In genomic region chr11:125358254-125358840, GRCh38 we compare ENCODE assay signal across 31 cellular contexts.
A peak's percentile ranks its signal among the peaks of the same experiment; 100 is the strongest.
DNase-seq lines count a peak whose midpoint lies in the region; ATAC-seq, FAIRE-seq and TF ChIP-seq lines count a peak whose summit lies in the region.
"Had no signal": no experiment of that assay in that cellular context is flagged by ENCODE, and none has a peak within 500 bp of the region (broad histone marks: within the 10 kb centered on the region; RNA-seq: fewer than 3 reads in every experiment).

No MANE protein-coding gene starts in this region.

- H2BK5ac ChIP-seq in H1 (ENCODE audit: low read depth, low read length) = no peak overlapping the region
- no peak overlapping the region for H2BK5ac ChIP-seq in mesenchymal stem cell (ENCODE audit: low read depth, low read length, poor library complexity, severe bottlenecking)

- H3K4me3 ChIP-seq in NB4 (ENCODE audit: low read depth, low read length) = no peak overlapping the region
- H3K4me3 ChIP-seq in H1 (ENCODE audit: extremely low read depth in 1 of 4, insufficient read depth in 2 of 4, low read depth in 3 of 4, low read length in 4 of 4) = no peak overlapping the region
- H3K4me3 ChIP-seq in mesenchymal stem cell (ENCODE audit: insufficient read depth in 1 of 2, low read depth in 1 of 2, low read length in 2 of 2) = no peak overlapping the region
- H3K4me3 ChIP-seq in aorta (ENCODE audit: low read length in 2 of 2) = no peak overlapping the region
- H3K4me3 ChIP-seq: skin epidermis, testis, vagina had no signal

- H3K79me1 ChIP-seq in H1 (ENCODE audit: low read depth, low read length) (no peaks in the 10 kb centered on the region), mesenchymal stem cell (replicated peaks; ENCODE audit: low read length, poor library complexity, severe bottlenecking) (peaks cover 21% of the 10 kb centered on the region)

- H2BK20ac ChIP-seq in H1 (ENCODE audit: low read length) = no peak overlapping the region

- 81% methylated on average over 5 of the region's 6 CpGs; no CpG with 5 or more reads in 1 of the 2 experiments for WGBS in H1 (ENCODE audit: extremely low coverage in 1 of 2, insufficient coverage in 1 of 2, insufficient read length in 1 of 2, insufficient replicate concordance in 2 of 2, low coverage in 1 of 2, low lambda C conversion rate in 2 of 2, missing lambda C conversion rate in 1 of 2), 2 experiments
- 50% methylated on average over 5 of the region's 6 CpGs for WGBS in mesenchymal stem cell
- 84 to 87% methylated on average over 6 of the region's 6 CpGs for WGBS in aorta, 2 donors

- CTCF ChIA-PET in H1 (lab: Charles Lee; ENCODE audit: partially characterized antibody) = interaction anchor here (0.8 to 25.6 kb wide), 15 partner anchors 8 to 276 kb away, joined by 3 to 486 read pairs (median 8); no protein-coding TSS in a partner anchor

- peak; percentile 46 for DNase-seq in Daoy (ENCODE audit: low read depth)
- DNase-seq in NB4 (ENCODE audit: low read depth) = peak; percentile 14
- no peak for DNase-seq in H1 (ENCODE audit: low read depth in 1 of 2, low spot score in 2 of 2)
- DNase-seq in mesenchymal stem cell = peak; percentile 64
- DNase-seq in aorta = no peak
- no peak for DNase-seq in chondrocyte (ENCODE audit: low spot score)
- DNase-seq in NCI-H1417 treated with DMSO at 0.1 percent for 48 hours (lab: John Stamatoyannopoulos, UW) = no peak
- DNase-seq: activated naive CD4-positive, alpha-beta T cell; activated T-cell treated with anti-CD3 and anti-CD28 coated beads, Interleukin-2, amount 50 U/mL, for 24 hours; amniotic stem cell; cerebellar nuclear complex; effector CD8-positive, alpha-beta T cell; KG1; NCI-H1048; NCI-H1930; NCI-H226; NCI-H748 treated with DMSO at 0.1 percent for 48 hours; Right ventricle myocardium superior; testis had no signal

- intact Hi-C loops in aorta (cut with DNase I) = no loop called here

- no peak for TF ChIP-seq CTCF in NB4 (IDR thresholded peaks at IDR 0.05; ENCODE audit: low read depth, low read length)
- TF ChIP-seq CTCF in H1 (IDR thresholded peaks at IDR 0.05; ENCODE audit: control extremely low read depth in 1 of 3, insufficient read depth in 1 of 3, low read depth in 1 of 3, low read length in 3 of 3) = no peak
- TF ChIP-seq CTCF in chondrocyte (IDR thresholded peaks at IDR 0.05) = no peak

- no peaks in the 10 kb centered on the region for H3K27me3 Mint-ChIP-seq in chondrocyte (ENCODE audit: low read depth)
- H3K27me3 Mint-ChIP-seq: activated T-cell treated with anti-CD3 and anti-CD28 coated beads, Interleukin-2, amount 50 U/mL, for 24 hours; natural killer cell treated with Interleukin-12 subunit alpha and Interleukin-12 subunit beta and Interleukin-15 and Interleukin-18, amount 100 ng/mL, for 72 hours had no signal

- H4K20me1 ChIP-seq in H1 (replicated peaks in 1 of 2; ENCODE audit: control insufficient read depth in 1 of 2, insufficient read depth in 2 of 2, low read length in 2 of 2) = no peaks in the 10 kb centered on the region

- no peak overlapping the region for H2AK5ac ChIP-seq in H1 (ENCODE audit: low read depth, low read length)
- no peak overlapping the region for H2AK5ac ChIP-seq in mesenchymal stem cell (ENCODE audit: low read length, severe bottlenecking)

- no peaks in the 10 kb centered on the region for H3K79me2 ChIP-seq in H1 (ENCODE audit: control insufficient read depth in 1 of 2, insufficient read depth in 2 of 2, low read length in 2 of 2)

- H3K4me3 Mint-ChIP-seq in chondrocyte (ENCODE audit: unreplicated experiment) = no peak overlapping the region
- H3K4me3 Mint-ChIP-seq: activated T-cell treated with anti-CD3 and anti-CD28 coated beads, Interleukin-2, amount 50 U/mL, for 24 hours; CD14-positive monocyte; mesothelial cell of epicardium; natural killer cell treated with Interleukin-12 subunit alpha and Interleukin-12 subunit beta and Interleukin-15 and Interleukin-18, amount 100 ng/mL, for 72 hours; stimulated activated memory B cell treated with anti-CD40 and anti-IgM and Interleukin-4, amounts not matched to agents 10 μg/mL and 1 μg/mL and 100 μg/mL, for 72 hours had no signal

- H4K5ac ChIP-seq in H1 (ENCODE audit: insufficient read length, low read depth, low read length) = no peak overlapping the region

- H3K27ac Mint-ChIP-seq in chondrocyte (ENCODE audit: unreplicated experiment) = no peak overlapping the region
- H3K27ac Mint-ChIP-seq: activated T-cell treated with anti-CD3 and anti-CD28 coated beads, Interleukin-2, amount 50 U/mL, for 24 hours; CD14-positive monocyte; mesothelial cell of epicardium; natural killer cell treated with Interleukin-12 subunit alpha and Interleukin-12 subunit beta and Interleukin-15 and Interleukin-18, amount 100 ng/mL, for 72 hours; stimulated activated memory B cell treated with anti-CD40 and anti-IgM and Interleukin-4, amounts not matched to agents 10 μg/mL and 1 μg/mL and 100 μg/mL, for 72 hours had no signal

- H3K9ac ChIP-seq in H1 (replicated peaks in 1 of 4; ENCODE audit: extremely low read depth in 1 of 4, low read depth in 3 of 4, low read length in 3 of 4) = no peak overlapping the region
- H3K9ac ChIP-seq in mesenchymal stem cell (ENCODE audit: low read length) = no peak overlapping the region

- POLR2A ChIA-PET in H1 (lab: Charles Lee; ENCODE audit: partially characterized antibody) = interaction anchor here (0.8 kb wide), 1 partner anchor 12 kb away, joined by 3 read pairs; no protein-coding TSS in a partner anchor

- TF ChIP-seq POLR2A in NB4 (IDR thresholded peaks at IDR 0.05; ENCODE audit: extremely low read depth, insufficient read length) (no peak), H1 (IDR thresholded peaks at IDR 0.05; ENCODE audit: control extremely low read depth in 1 of 2, low read depth in 2 of 2, low read length in 2 of 2) (no peak)

- TF ChIP-seq EP300 in H1 (IDR thresholded peaks at IDR 0.05; ENCODE audit: borderline replicate concordance in 1 of 2, low read depth in 2 of 2, low read length in 2 of 2) = no peak

- no peak overlapping the region for H3K18ac ChIP-seq in H1 (ENCODE audit: extremely low read depth, low read length)
- no peak overlapping the region for H3K18ac ChIP-seq in mesenchymal stem cell (ENCODE audit: low read depth in 1 of 2, low read length in 2 of 2)

- H3K23me2 ChIP-seq in H1 (ENCODE audit: low read depth, low read length) = no peaks in the 10 kb centered on the region

- H3K9me3 ChIP-seq in H1 (ENCODE audit: insufficient read depth in 2 of 2, low read depth in 1 of 2, low read length in 1 of 2) (no peaks in the 10 kb centered on the region), mesenchymal stem cell (ENCODE audit: control insufficient read depth, low read length) (no peaks in the 10 kb centered on the region), aorta (ENCODE audit: control insufficient read depth, low read length) (no peaks in the 10 kb centered on the region)
- H3K9me3 ChIP-seq: testis, vagina had no signal

- H3K23ac ChIP-seq in H1 (ENCODE audit: insufficient read length) (no peak overlapping the region), mesenchymal stem cell (ENCODE audit: low read length in 2 of 2) (no peak overlapping the region)

- H4K8ac ChIP-seq in H1 (ENCODE audit: extremely low read depth, insufficient read depth, low read length) (no peak overlapping the region), mesenchymal stem cell (ENCODE audit: low read length) (no peak overlapping the region)

- H3K9me3 Mint-ChIP-seq in chondrocyte (ENCODE audit: low read depth) = no peaks in the 10 kb centered on the region
- H3K9me3 Mint-ChIP-seq: activated T-cell treated with anti-CD3 and anti-CD28 coated beads, Interleukin-2, amount 50 U/mL, for 24 hours; CD14-positive monocyte; mesothelial cell of epicardium; natural killer cell treated with Interleukin-12 subunit alpha and Interleukin-12 subunit beta and Interleukin-15 and Interleukin-18, amount 100 ng/mL, for 72 hours; stimulated activated memory B cell treated with anti-CD40 and anti-IgM and Interleukin-4, amounts not matched to agents 10 μg/mL and 1 μg/mL and 100 μg/mL, for 72 hours had no signal

- H3K4me2 ChIP-seq in H1 (ENCODE audit: insufficient read depth in 1 of 2, low read depth in 2 of 2, low read length in 2 of 2) = no peak overlapping the region
- no peak overlapping the region for H3K4me2 ChIP-seq in mesenchymal stem cell (ENCODE audit: low read length, poor library complexity, severe bottlenecking)

- peaks cover 31% of the 10 kb centered on the region for H3K4me1 Mint-ChIP-seq in chondrocyte (ENCODE audit: low read depth)
- H3K4me1 Mint-ChIP-seq: stimulated activated memory B cell treated with anti-CD40 and anti-IgM and Interleukin-4, amounts not matched to agents 10 μg/mL and 1 μg/mL and 100 μg/mL, for 72 hours had no signal

- H3K27me3 ChIP-seq in H1 (replicated peaks in 1 of 4; ENCODE audit: control insufficient read depth in 3 of 4, extremely low read depth in 1 of 4, insufficient read depth in 3 of 4, low read length in 3 of 4) = no peaks in the 10 kb centered on the region
- peaks cover 0 to 21% of the 10 kb centered on the region in 2 experiments for H3K27me3 ChIP-seq in mesenchymal stem cell (ENCODE audit: control insufficient read depth in 1 of 2, insufficient read depth in 1 of 2, low read length in 2 of 2)
- H3K27me3 ChIP-seq in aorta (ENCODE audit: control insufficient read depth in 1 of 2, insufficient read depth in 2 of 2, low read length in 1 of 2) = no peaks in the 10 kb centered on the region
- H3K27me3 ChIP-seq: testis, vagina had no signal

- H3K27ac ChIP-seq in H1 (ENCODE audit: low read depth, low read length) (no peak overlapping the region), mesenchymal stem cell (ENCODE audit: low read length, poor library complexity, severe bottlenecking) (peak overlapping the region; percentile 4), aorta (ENCODE audit: low read depth in 1 of 2, low read length in 2 of 2) (no peak overlapping the region)
- H3K27ac ChIP-seq: skin epidermis, testis, vagina had no signal

- H2AFZ ChIP-seq in H1 (ENCODE audit: low read length) = no peak overlapping the region
- H2AFZ ChIP-seq in mesenchymal stem cell (ENCODE audit: low read depth, low read length) = no peak overlapping the region

- H3K14ac ChIP-seq in H1 (ENCODE audit: insufficient read length) (no peak overlapping the region), mesenchymal stem cell (ENCODE audit: low read length in 2 of 2) (no peak overlapping the region)

- H3K36me3 ChIP-seq in H1 (ENCODE audit: control insufficient read depth in 2 of 4, insufficient read depth in 4 of 4, low read length in 3 of 4) = no peaks in the 10 kb centered on the region
- peaks cover 0 to 60% of the 10 kb centered on the region in 2 experiments for H3K36me3 ChIP-seq in mesenchymal stem cell (ENCODE audit: control insufficient read depth in 1 of 2, insufficient read depth in 2 of 2, low read depth in 1 of 2, low read length in 2 of 2)
- H3K36me3 ChIP-seq in aorta (ENCODE audit: control insufficient read depth in 1 of 2, insufficient read depth in 2 of 2, low read length in 1 of 2) = no peaks in the 10 kb centered on the region
- H3K36me3 ChIP-seq: vagina had no signal

- no peak overlapping the region for H2BK15ac ChIP-seq in H1 (ENCODE audit: low read length)
- H2BK15ac ChIP-seq in mesenchymal stem cell (ENCODE audit: low read depth, poor library complexity, severe bottlenecking) = no peak overlapping the region

- H3K56ac ChIP-seq in H1 (replicated peaks; ENCODE audit: insufficient read length, low read depth, low read length) = no peak overlapping the region

- H3K4me1 ChIP-seq in H1 (replicated peaks in 1 of 4; ENCODE audit: control insufficient read depth in 3 of 4, insufficient read depth in 4 of 4, low read length in 3 of 4) (peaks cover 0 to 2% (median 0%) of the 10 kb centered on the region in 4 experiments; a peak in 1 of 7 replicates), mesenchymal stem cell (ENCODE audit: control insufficient read depth, insufficient read depth, low read depth, low read length) (peaks cover 31% of the 10 kb centered on the region), aorta (ENCODE audit: control insufficient read depth in 1 of 2, insufficient read depth in 2 of 2, low read length in 2 of 2) (no peaks in the 10 kb centered on the region)
- H3K4me1 ChIP-seq: testis, vagina had no signal

- H2BK120ac ChIP-seq in H1 (replicated peaks; ENCODE audit: low read depth, low read length) (no peak overlapping the region), mesenchymal stem cell (ENCODE audit: low read depth, low read length) (no peak overlapping the region)

- 0 out of 2 replicates have a peak overlapping the region, but pooled peaks have one; percentile 27 for H2BK12ac ChIP-seq in H1 (ENCODE audit: low read depth, low read length)
- H2BK12ac ChIP-seq in mesenchymal stem cell (ENCODE audit: low read length in 2 of 2) = peak overlapping the region in 1 of 2 experiments; percentile 72

- H3K4ac ChIP-seq in H1 (replicated peaks; ENCODE audit: insufficient read length, low read depth, low read length) (no peak overlapping the region), mesenchymal stem cell (ENCODE audit: low read depth in 1 of 2, low read length in 2 of 2) (no peak overlapping the region)

- no peak for TF ChIP-seq RAD21 in H1 (IDR thresholded peaks at IDR 0.05 in 1 of 2, conservative IDR thresholded peaks at IDR 0.05 in 1 of 2; ENCODE audit: low read depth in 2 of 2, low read length in 2 of 2)

- H4K91ac ChIP-seq in H1 (replicated peaks; ENCODE audit: insufficient read length, low read length) (no peak overlapping the region), mesenchymal stem cell (ENCODE audit: low read length) (no peak overlapping the region)

- H3K36me3 Mint-ChIP-seq in chondrocyte (ENCODE audit: low read depth) = peaks cover 22% of the 10 kb centered on the region
- H3K36me3 Mint-ChIP-seq: CD14-positive monocyte; natural killer cell treated with Interleukin-12 subunit alpha and Interleukin-12 subunit beta and Interleukin-15 and Interleukin-18, amount 100 ng/mL, for 72 hours; stimulated activated memory B cell treated with anti-CD40 and anti-IgM and Interleukin-4, amounts not matched to agents 10 μg/mL and 1 μg/mL and 100 μg/mL, for 72 hours had no signal

- no peak for FAIRE-seq in H1 (lab: Jason Lieb, UNC)
- FAIRE-seq: D721Med, G401.6 had no signal

- ATAC-seq in aorta (ENCODE audit: low FRiP score) (no peak), GM18867 (IDR thresholded peaks at IDR 0.05; ENCODE audit: unreplicated experiment) (no peak)
- ATAC-seq: activated CD4-positive, CD25-positive, alpha-beta regulatory T cell treated with anti-CD3 and anti-CD28 coated beads, Interleukin-2, amount 50 U/mL, for 24 hours; esophagus mucosa; HCT116; natural killer cell treated with Interleukin-12 subunit alpha and Interleukin-12 subunit beta and Interleukin-15 and Interleukin-18, amount 100 ng/mL, for 72 hours had no signal

Comparison
In these comparisons a context has a peak if more than half of its experiments do, and no peak if none do; other contexts are left out.
1. DNase-seq: peak in Daoy (single experiment), NB4 (single experiment) and mesenchymal stem cell (single experiment); none in H1 (0 of 2), aorta (0 of 2), chondrocyte (single experiment) and NCI-H1417 treated with DMSO at 0.1 percent for 48 hours (single experiment).